ENCODE assay signal across 1 cellular context in the genomic region with DNA sequence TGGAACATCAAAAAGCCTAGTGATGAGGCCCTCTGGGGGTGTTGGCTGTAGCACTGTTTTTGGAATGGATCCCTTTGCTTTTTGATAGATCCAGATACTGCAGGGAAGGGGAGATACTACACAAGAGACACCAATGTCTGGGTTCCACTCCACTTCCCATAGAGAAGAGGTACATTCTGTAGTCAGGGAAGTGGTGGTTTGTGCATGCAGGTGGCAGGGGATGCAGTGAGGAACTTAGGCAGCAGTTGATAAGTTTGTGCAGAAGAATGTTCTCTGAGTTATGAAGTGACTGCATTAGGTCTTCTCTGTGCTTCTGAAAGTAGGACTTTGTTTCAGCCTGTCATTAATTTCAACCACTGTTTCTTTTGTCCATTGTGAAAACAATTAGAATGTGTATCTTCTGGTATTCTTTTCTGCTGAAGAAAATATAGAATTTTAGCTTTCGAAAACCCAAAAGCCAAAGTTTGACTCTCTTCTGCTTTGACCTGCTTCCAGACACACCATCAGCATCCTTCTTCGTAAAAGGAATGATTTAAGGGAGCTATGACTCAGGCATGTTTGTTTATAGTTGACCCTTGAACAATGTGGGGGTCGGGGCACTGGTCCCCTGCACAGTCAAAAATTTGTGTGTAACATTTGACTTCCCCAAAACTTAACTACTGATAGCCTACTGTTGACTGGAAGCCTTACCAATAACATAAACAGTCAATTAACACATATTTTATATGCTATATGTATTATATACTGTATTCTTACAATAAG.
TF ChIP-seq lines count a peak whose summit lies in the region.

No MANE protein-coding gene starts in this region.

TF ChIP-seq in IMR-90, 13 proteins besides CTCF, POLR2A, EP300 and RAD21:
- TF ChIP-seq FOS (IDR thresholded peaks at IDR 0.05; ENCODE audit: low read depth, low read length) = 0 out of 2 replicates have a peak, but pooled peaks have one; percentile 40
- TF ChIP-seq BHLHE40 (IDR thresholded peaks at IDR 0.05; ENCODE audit: low read depth, low read length) = no peak
- TF ChIP-seq NFE2L2 (IDR thresholded peaks at IDR 0.05; ENCODE audit: low read depth, low read length) = no peak
- no peak for TF ChIP-seq RFX5 (IDR thresholded peaks at IDR 0.05; ENCODE audit: low read depth, low read length)
